In the genomic region with DNA sequence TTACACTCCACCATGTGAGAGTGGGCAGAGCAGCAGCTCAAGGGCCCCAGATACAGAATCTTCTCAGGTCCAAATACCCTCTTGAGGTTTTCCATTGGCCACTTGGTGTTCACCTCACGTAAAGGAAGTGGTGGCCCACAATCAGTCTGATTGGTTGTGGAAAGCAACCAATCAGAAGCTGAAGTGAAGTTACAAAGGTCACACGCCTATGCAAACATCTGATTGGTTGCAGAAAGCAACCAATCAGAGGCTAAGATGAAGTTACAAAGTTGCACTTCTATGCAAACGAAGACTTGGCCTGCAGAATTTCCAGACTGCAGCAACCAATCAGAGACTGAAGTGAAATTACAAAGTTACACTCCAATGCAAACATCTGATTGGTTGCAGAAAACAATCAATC, we compare ENCODE assay signal across 16 cellular contexts. TPM values are rescaled to one million over a fixed set of nuclear protein-coding genes. Genes with fewer than 3 reads are reported as not detected.
DNase-seq lines count a peak whose midpoint lies in the region; TF ChIP-seq lines count a peak whose summit lies in the region.
"Had no signal": no experiment of that assay in that cellular context is flagged by ENCODE, and none has a peak within 500 bp of the region (broad histone marks: within the 10 kb centered on the region; RNA-seq: fewer than 3 reads in every experiment).

No MANE protein-coding gene starts in this region.

- H3K36me3 ChIP-seq in Karpas-422 (ENCODE audit: insufficient read depth, low read length) (no peaks in the 10 kb centered on the region), neural progenitor cell (no peaks in the 10 kb centered on the region)
- H3K36me3 ChIP-seq: HAP-1 had no signal

- no peaks in the 10 kb centered on the region for H3K4me1 Mint-ChIP-seq in neural progenitor cell
- H3K4me1 Mint-ChIP-seq in activated T-helper 1 cell treated with anti-CD3 and anti-CD28 coated beads, Interleukin-12 subunit alpha, Interleukin-12 subunit beta, Interleukin-2, Interleukin-4 antibody, amounts not matched to agents 30 ng/mL and 10 ng/mL and 1 ng/mL, durations not matched to agents 14 hours and 24 hours and 36 hours (ENCODE audit: low read depth) = peaks cover 20% of the 10 kb centered on the region
- H3K4me1 Mint-ChIP-seq: B cell had no signal

- H3K9me3 Mint-ChIP-seq in neural progenitor cell = no peaks in the 10 kb centered on the region
- peaks cover 20% of the 10 kb centered on the region for H3K9me3 Mint-ChIP-seq in activated T-helper 1 cell treated with anti-CD3 and anti-CD28 coated beads, Interleukin-12 subunit alpha, Interleukin-12 subunit beta, Interleukin-2, Interleukin-4 antibody, amounts not matched to agents 30 ng/mL and 10 ng/mL and 1 ng/mL, durations not matched to agents 14 hours and 24 hours and 36 hours
- H3K9me3 Mint-ChIP-seq: HFFc6 had no signal

- peak; percentile 4 for DNase-seq in EH (ENCODE audit: low read depth)
- peak; percentile 51 for DNase-seq in Karpas-422
- peak; percentile 8 for DNase-seq in SK-MEL-5 (ENCODE audit: low read depth, low spot score)
- no peak for DNase-seq in neural progenitor cell (ENCODE audit: low spot score)
- no peak for DNase-seq in NCI-H1105 treated with DMSO at 0.1 percent for 48 hours (lab: John Stamatoyannopoulos, UW)
- DNase-seq in glomerular visceral epithelial cell (ENCODE audit: extremely low spot score) = no peak
- no peak for DNase-seq in C1 segment of cervical spinal cord (lab: John Stamatoyannopoulos, UW)
- no peak for DNase-seq in activated T-helper 1 cell treated with anti-CD3 and anti-CD28 coated beads, Interleukin-12 subunit alpha, Interleukin-12 subunit beta, Interleukin-2, Interleukin-4 antibody, amounts not matched to agents 30 ng/mL and 10 ng/mL and 1 ng/mL, durations not matched to agents 14 hours and 24 hours and 36 hours (ENCODE audit: low spot score)
- DNase-seq: CD4-positive, alpha-beta memory T cell; DMS79; EL; GOT3; HFFc6 had no signal

- H3K36me3 Mint-ChIP-seq in neural progenitor cell = no peaks in the 10 kb centered on the region
- H3K36me3 Mint-ChIP-seq in activated T-helper 1 cell treated with anti-CD3 and anti-CD28 coated beads, Interleukin-12 subunit alpha, Interleukin-12 subunit beta, Interleukin-2, Interleukin-4 antibody, amounts not matched to agents 30 ng/mL and 10 ng/mL and 1 ng/mL, durations not matched to agents 14 hours and 24 hours and 36 hours (ENCODE audit: low read depth) = peaks cover 14% of the 10 kb centered on the region

- no peak for TF ChIP-seq CTCF in neural progenitor cell (IDR thresholded peaks at IDR 0.05)

- no peaks in the 10 kb centered on the region for H3K9me2 ChIP-seq in Karpas-422 (replicated peaks; ENCODE audit: insufficient read depth, low read length)

- in situ Hi-C loops in SK-MEL-5 (cut with HindIII; ENCODE audit: low pct_unique_long_range_greater_than_20kb, low sequenced_read_pairs) = no loop called here

- H3K27me3 ChIP-seq in Karpas-422 (ENCODE audit: low read length) (no peaks in the 10 kb centered on the region), neural progenitor cell (no peaks in the 10 kb centered on the region)

- H3K4me3 ChIP-seq in Karpas-422 (ENCODE audit: low read length) (no peak overlapping the region), neural progenitor cell (no peak overlapping the region)
- H3K4me3 ChIP-seq: HAP-1 had no signal

- no peaks in the 10 kb centered on the region for H3F3A ChIP-seq in neural progenitor cell (ENCODE audit: low read depth)

- H3K27me3 Mint-ChIP-seq in neural progenitor cell (ENCODE audit: insufficient read depth, low read depth) = peaks cover 2% of the 10 kb centered on the region
- no peaks in the 10 kb centered on the region for H3K27me3 Mint-ChIP-seq in activated T-helper 1 cell treated with anti-CD3 and anti-CD28 coated beads, Interleukin-12 subunit alpha, Interleukin-12 subunit beta, Interleukin-2, Interleukin-4 antibody, amounts not matched to agents 30 ng/mL and 10 ng/mL and 1 ng/mL, durations not matched to agents 14 hours and 24 hours and 36 hours (ENCODE audit: insufficient read depth)
- H3K27me3 Mint-ChIP-seq: B cell; CD4-positive, alpha-beta memory T cell had no signal

- no peak overlapping the region for H3K27ac Mint-ChIP-seq in neural progenitor cell
- H3K27ac Mint-ChIP-seq in activated T-helper 1 cell treated with anti-CD3 and anti-CD28 coated beads, Interleukin-12 subunit alpha, Interleukin-12 subunit beta, Interleukin-2, Interleukin-4 antibody, amounts not matched to agents 30 ng/mL and 10 ng/mL and 1 ng/mL, durations not matched to agents 14 hours and 24 hours and 36 hours = no peak overlapping the region
- H3K27ac Mint-ChIP-seq: B cell, HFFc6 had no signal

- no peaks in the 10 kb centered on the region for H3K79me2 ChIP-seq in Karpas-422 (ENCODE audit: low read length)
- H3K79me2 ChIP-seq in neural progenitor cell (ENCODE audit: low read depth) = no peaks in the 10 kb centered on the region

- intact Hi-C loops in activated T-helper 1 cell treated with anti-CD3 and anti-CD28 coated beads, Interleukin-12 subunit alpha, Interleukin-12 subunit beta, Interleukin-2, Interleukin-4 antibody, amounts not matched to agents 30 ng/mL and 10 ng/mL and 1 ng/mL, durations not matched to agents 14 hours and 24 hours and 36 hours (cut with micrococcal nuclease) = no loop called here

- H3K9me3 ChIP-seq in Karpas-422 (ENCODE audit: low read length) = no peaks in the 10 kb centered on the region
- no peaks in the 10 kb centered on the region for H3K9me3 ChIP-seq in neural progenitor cell (ENCODE audit: low read depth)
- H3K9me3 ChIP-seq: HAP-1 had no signal

- H3K4me1 ChIP-seq in Karpas-422 (ENCODE audit: low read length) (no peaks in the 10 kb centered on the region), neural progenitor cell (no peaks in the 10 kb centered on the region)
- H3K4me1 ChIP-seq: HAP-1 had no signal

- no peak overlapping the region for H3K4me3 Mint-ChIP-seq in neural progenitor cell
- no peak overlapping the region for H3K4me3 Mint-ChIP-seq in activated T-helper 1 cell treated with anti-CD3 and anti-CD28 coated beads, Interleukin-12 subunit alpha, Interleukin-12 subunit beta, Interleukin-2, Interleukin-4 antibody, amounts not matched to agents 30 ng/mL and 10 ng/mL and 1 ng/mL, durations not matched to agents 14 hours and 24 hours and 36 hours
- H3K4me3 Mint-ChIP-seq: B cell; CD4-positive, alpha-beta memory T cell; HFFc6 had no signal

- no peak overlapping the region for H3K4me2 ChIP-seq in Karpas-422 (ENCODE audit: low read depth, low read length, poor library complexity, severe bottlenecking)
- H3K4me2 ChIP-seq in neural progenitor cell = no peak overlapping the region

- no peak overlapping the region for H2AFZ ChIP-seq in Karpas-422 (ENCODE audit: low read length)
- peak overlapping the region; percentile 31 for H2AFZ ChIP-seq in neural progenitor cell (replicated peaks)

- no peak overlapping the region for H3K9ac ChIP-seq in Karpas-422 (ENCODE audit: low read length)
- H3K9ac ChIP-seq in neural progenitor cell = no peak overlapping the region

- H4K20me1 ChIP-seq in Karpas-422 (ENCODE audit: insufficient read depth, low read depth, low read length) (no peaks in the 10 kb centered on the region), neural progenitor cell (ENCODE audit: low read depth) (no peaks in the 10 kb centered on the region)

- no peak overlapping the region for H3K27ac ChIP-seq in Karpas-422 (ENCODE audit: low read length)
- H3K27ac ChIP-seq in neural progenitor cell = no peak overlapping the region
- H3K27ac ChIP-seq: C4-2B had no signal

RNA-seq across cellular contexts. Expression of a gene that starts 14.3 kb away (rescaled TPM):
- 68.2 and 134 TPM in 2 replicates for total RNA-seq in Karpas-422 (2014; rRNA removed; shearing (Covaris generic); ENCODE audit: low replicate concordance)
- total RNA-seq in SK-MEL-5 (2014; rRNA removed; shearing (Covaris generic)) = 247 and 272 TPM in 2 replicates
- 111 and 137 TPM in 2 replicates for polyA plus RNA-seq in SK-MEL-5 (2015; cell fraction: cytosol; rRNA removed)
- 42.7 and 44.8 TPM in 2 replicates for polyA plus RNA-seq in SK-MEL-5 (2015; cell fraction: nucleus; rRNA removed)
- 90.9 and 128 TPM in 2 replicates for total RNA-seq in neural progenitor cell (ENCODE audit: low replicate concordance)
- total RNA-seq in activated T-helper 1 cell treated with anti-CD3 and anti-CD28 coated beads, Interleukin-12 subunit alpha, Interleukin-12 subunit beta, Interleukin-2, Interleukin-4 antibody, amounts not matched to agents 30 ng/mL and 10 ng/mL and 1 ng/mL, durations not matched to agents 14 hours and 24 hours and 36 hours = 59.1 and 62.6 TPM in 2 replicates

Comparison
In these comparisons a context has a peak if more than half of its experiments do, and no peak if none do; other contexts are left out.
1. DNase-seq: peak in EH (single experiment), Karpas-422 (single experiment) and SK-MEL-5 (single experiment); none in neural progenitor cell (single experiment), NCI-H1105 treated with DMSO at 0.1 percent for 48 hours (single experiment), glomerular visceral epithelial cell (single experiment), C1 segment of cervical spinal cord (0 of 14) and activated T-helper 1 cell treated with anti-CD3 and anti-CD28 coated beads, Interleukin-12 subunit alpha, Interleukin-12 subunit beta, Interleukin-2, Interleukin-4 antibody, amounts not matched to agents 30 ng/mL and 10 ng/mL and 1 ng/mL, durations not matched to agents 14 hours and 24 hours and 36 hours (single experiment).